ENCODE assay signal across 10 cellular contexts in genomic region chr19:17865364-17866311, GRCh38. TPM values are rescaled to one million over a fixed set of nuclear protein-coding genes. Genes with fewer than 3 reads are reported as not detected.
DNase-seq lines count a peak whose midpoint lies in the region; ATAC-seq and TF ChIP-seq lines count a peak whose summit lies in the region.
"Had no signal": no experiment of that assay in that cellular context is flagged by ENCODE, and none has a peak within 500 bp of the region (broad histone marks: within the 10 kb centered on the region; RNA-seq: fewer than 3 reads in every experiment).

No MANE protein-coding gene starts in this region.

- TF ChIP-seq CTCF in epithelial cell of esophagus (IDR thresholded peaks at IDR 0.05; ENCODE audit: insufficient read depth, low read depth, low read length, missing control alignments), result no peak

- ATAC-seq in HG02759 (IDR thresholded peaks at IDR 0.05; ENCODE audit: unreplicated experiment), result no peak

- peak; percentile 46 to 52 for DNase-seq in stimulated activated CD4-positive, alpha-beta T cell treated with anti-CD3 and anti-CD28 coated beads, Interleukin-2, amount 100 ng/mL, for 24 hours
- no peak for DNase-seq in stimulated activated CD4-positive, alpha-beta T cell treated with anti-CD3 and anti-CD28 coated beads, Interleukin-4, amount 100 ng/mL, for 4 hours
- DNase-seq in RKO (ENCODE audit: low spot score) (peak; percentile 44), epithelial cell of esophagus (ENCODE audit: low read depth) (peak; percentile 51), ureter (ENCODE audit: low spot score) (no peak), HuH-7.5 (ENCODE audit: low spot score) (no peak), Kasumi-1 (lab: John Stamatoyannopoulos, UW) (no peak)
- DNase-seq: GDM1 had no signal

- no peak overlapping the region for H3K4me3 ChIP-seq in epithelial cell of esophagus (ENCODE audit: low read length)

RNA-seq across cellular contexts. Expression of gene RPL18A, which starts 5.9 kb away (rescaled TPM):
- 2,079 TPM for total RNA-seq in ureter

RNA-seq across cellular contexts. Expression of gene SLC5A5, which starts 6.1 kb away (rescaled TPM):
- 0.13 TPM for total RNA-seq in ureter
- total RNA-seq: mucosa of gallbladder had no signal

RNA-seq across cellular contexts. Expression of gene JAK3, which starts 17.9 kb away (rescaled TPM):
- total RNA-seq in ureter, result 16.8 TPM

RNA-seq across cellular contexts. Expression of gene INSL3, which starts 44.3 kb away (rescaled TPM):
- not detected for total RNA-seq in ureter
- total RNA-seq: mucosa of gallbladder had no signal

Comparison
In these comparisons a context has a peak if more than half of its experiments do, and no peak if none do; other contexts are left out.
1. DNase-seq: peak in stimulated activated CD4-positive, alpha-beta T cell treated with anti-CD3 and anti-CD28 coated beads, Interleukin-2, amount 100 ng/mL, for 24 hours (2 of 2), RKO (single experiment) and epithelial cell of esophagus (single experiment); none in stimulated activated CD4-positive, alpha-beta T cell treated with anti-CD3 and anti-CD28 coated beads, Interleukin-4, amount 100 ng/mL, for 4 hours (0 of 2), ureter (single experiment), HuH-7.5 (single experiment) and Kasumi-1 (0 of 2).